In the genomic region with DNA sequence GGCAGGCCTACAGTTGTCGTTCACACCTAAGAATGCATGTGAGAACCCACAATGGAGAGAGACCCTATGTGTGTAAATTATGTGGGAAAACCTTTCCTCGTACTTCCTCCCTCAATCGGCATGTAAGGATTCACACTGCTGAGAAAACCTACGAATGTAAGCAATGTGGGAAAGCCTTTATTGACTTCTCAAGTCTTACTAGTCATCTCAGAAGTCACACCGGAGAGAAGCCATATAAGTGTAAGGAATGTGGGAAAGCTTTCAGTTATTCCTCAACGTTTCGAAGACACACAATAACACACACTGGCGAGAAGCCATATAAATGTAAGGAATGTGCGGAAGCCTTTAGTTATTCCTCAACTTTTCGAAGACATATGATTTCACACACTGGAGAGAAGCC, we compare ENCODE assay signal across 2 cellular contexts.
A peak's percentile ranks its signal among the peaks of the same experiment; 100 is the strongest.
TF ChIP-seq lines count a peak whose summit lies in the region.

No MANE protein-coding gene starts in this region.

TF ChIP-seq in liver, 16 proteins besides CTCF, POLR2A, EP300 and RAD21:
- TF ChIP-seq YY1 (IDR thresholded peaks at IDR 0.05): no peak
- no peak for TF ChIP-seq FOXA1 (IDR thresholded peaks at IDR 0.05)
- TF ChIP-seq, protein P1, sequence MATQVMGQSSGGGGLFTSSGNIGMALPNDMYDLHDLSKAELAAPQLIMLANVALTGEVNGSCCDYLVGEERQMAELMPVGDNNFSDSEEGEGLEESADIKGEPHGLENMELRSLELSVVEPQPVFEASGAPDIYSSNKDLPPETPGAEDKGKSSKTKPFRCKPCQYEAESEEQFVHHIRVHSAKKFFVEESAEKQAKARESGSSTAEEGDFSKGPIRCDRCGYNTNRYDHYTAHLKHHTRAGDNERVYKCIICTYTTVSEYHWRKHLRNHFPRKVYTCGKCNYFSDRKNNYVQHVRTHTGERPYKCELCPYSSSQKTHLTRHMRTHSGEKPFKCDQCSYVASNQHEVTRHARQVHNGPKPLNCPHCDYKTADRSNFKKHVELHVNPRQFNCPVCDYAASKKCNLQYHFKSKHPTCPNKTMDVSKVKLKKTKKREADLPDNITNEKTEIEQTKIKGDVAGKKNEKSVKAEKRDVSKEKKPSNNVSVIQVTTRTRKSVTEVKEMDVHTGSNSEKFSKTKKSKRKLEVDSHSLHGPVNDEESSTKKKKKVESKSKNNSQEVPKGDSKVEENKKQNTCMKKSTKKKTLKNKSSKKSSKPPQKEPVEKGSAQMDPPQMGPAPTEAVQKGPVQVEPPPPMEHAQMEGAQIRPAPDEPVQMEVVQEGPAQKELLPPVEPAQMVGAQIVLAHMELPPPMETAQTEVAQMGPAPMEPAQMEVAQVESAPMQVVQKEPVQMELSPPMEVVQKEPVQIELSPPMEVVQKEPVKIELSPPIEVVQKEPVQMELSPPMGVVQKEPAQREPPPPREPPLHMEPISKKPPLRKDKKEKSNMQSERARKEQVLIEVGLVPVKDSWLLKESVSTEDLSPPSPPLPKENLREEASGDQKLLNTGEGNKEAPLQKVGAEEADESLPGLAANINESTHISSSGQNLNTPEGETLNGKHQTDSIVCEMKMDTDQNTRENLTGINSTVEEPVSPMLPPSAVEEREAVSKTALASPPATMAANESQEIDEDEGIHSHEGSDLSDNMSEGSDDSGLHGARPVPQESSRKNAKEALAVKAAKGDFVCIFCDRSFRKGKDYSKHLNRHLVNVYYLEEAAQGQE (IDR thresholded peaks at IDR 0.05): no peak
- TF ChIP-seq, protein P2, sequence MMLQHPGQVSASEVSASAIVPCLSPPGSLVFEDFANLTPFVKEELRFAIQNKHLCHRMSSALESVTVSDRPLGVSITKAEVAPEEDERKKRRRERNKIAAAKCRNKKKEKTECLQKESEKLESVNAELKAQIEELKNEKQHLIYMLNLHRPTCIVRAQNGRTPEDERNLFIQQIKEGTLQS (IDR thresholded peaks at IDR 0.05): no peak
- TF ChIP-seq HNF4G (IDR thresholded peaks at IDR 0.05): no peak
- TF ChIP-seq, protein P3, sequence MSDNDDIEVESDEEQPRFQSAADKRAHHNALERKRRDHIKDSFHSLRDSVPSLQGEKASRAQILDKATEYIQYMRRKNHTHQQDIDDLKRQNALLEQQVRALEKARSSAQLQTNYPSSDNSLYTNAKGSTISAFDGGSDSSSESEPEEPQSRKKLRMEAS (IDR thresholded peaks at IDR 0.05): no peak
- no peak for TF ChIP-seq SP1 (IDR thresholded peaks at IDR 0.05)
- TF ChIP-seq HNF4A (conservative IDR thresholded peaks at IDR 0.05): no peak
- TF ChIP-seq EGR1 (IDR thresholded peaks at IDR 0.05; ENCODE audit: low read depth in 2 of 2): no peak
- TF ChIP-seq JUND (IDR thresholded peaks at IDR 0.05): no peak
- TF ChIP-seq NR2F2 (IDR thresholded peaks at IDR 0.05): no peak
- TF ChIP-seq, protein P4, sequence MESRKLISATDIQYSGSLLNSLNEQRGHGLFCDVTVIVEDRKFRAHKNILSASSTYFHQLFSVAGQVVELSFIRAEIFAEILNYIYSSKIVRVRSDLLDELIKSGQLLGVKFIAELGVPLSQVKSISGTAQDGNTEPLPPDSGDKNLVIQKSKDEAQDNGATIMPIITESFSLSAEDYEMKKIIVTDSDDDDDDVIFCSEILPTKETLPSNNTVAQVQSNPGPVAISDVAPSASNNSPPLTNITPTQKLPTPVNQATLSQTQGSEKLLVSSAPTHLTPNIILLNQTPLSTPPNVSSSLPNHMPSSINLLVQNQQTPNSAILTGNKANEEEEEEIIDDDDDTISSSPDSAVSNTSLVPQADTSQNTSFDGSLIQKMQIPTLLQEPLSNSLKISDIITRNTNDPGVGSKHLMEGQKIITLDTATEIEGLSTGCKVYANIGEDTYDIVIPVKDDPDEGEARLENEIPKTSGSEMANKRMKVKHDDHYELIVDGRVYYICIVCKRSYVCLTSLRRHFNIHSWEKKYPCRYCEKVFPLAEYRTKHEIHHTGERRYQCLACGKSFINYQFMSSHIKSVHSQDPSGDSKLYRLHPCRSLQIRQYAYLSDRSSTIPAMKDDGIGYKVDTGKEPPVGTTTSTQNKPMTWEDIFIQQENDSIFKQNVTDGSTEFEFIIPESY (IDR thresholded peaks at IDR 0.05): no peak

TF ChIP-seq in GM12878, 131 proteins besides CTCF, POLR2A, EP300 and RAD21:
- TF ChIP-seq, protein P5, sequence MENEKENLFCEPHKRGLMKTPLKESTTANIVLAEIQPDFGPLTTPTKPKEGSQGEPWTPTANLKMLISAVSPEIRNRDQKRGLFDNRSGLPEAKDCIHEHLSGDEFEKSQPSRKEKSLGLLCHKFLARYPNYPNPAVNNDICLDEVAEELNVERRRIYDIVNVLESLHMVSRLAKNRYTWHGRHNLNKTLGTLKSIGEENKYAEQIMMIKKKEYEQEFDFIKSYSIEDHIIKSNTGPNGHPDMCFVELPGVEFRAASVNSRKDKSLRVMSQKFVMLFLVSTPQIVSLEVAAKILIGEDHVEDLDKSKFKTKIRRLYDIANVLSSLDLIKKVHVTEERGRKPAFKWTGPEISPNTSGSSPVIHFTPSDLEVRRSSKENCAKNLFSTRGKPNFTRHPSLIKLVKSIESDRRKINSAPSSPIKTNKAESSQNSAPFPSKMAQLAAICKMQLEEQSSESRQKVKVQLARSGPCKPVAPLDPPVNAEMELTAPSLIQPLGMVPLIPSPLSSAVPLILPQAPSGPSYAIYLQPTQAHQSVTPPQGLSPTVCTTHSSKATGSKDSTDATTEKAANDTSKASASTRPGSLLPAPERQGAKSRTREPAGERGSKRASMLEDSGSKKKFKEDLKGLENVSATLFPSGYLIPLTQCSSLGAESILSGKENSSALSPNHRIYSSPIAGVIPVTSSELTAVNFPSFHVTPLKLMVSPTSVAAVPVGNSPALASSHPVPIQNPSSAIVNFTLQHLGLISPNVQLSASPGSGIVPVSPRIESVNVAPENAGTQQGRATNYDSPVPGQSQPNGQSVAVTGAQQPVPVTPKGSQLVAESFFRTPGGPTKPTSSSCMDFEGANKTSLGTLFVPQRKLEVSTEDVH (IDR thresholded peaks at IDR 0.05; ENCODE audit: low read depth, partially characterized antibody): no peak
- TF ChIP-seq SMAD1 (IDR thresholded peaks at IDR 0.05; ENCODE audit: low read depth, partially characterized antibody) (no peak), NKRF (conservative IDR thresholded peaks at IDR 0.05) (no peak), PKNOX1 (IDR thresholded peaks at IDR 0.05) (no peak), CBX5 (IDR thresholded peaks at IDR 0.05; ENCODE audit: low read depth) (0 out of 2 replicates have a peak, but pooled peaks have one; percentile 24)
- TF ChIP-seq, protein P6, sequence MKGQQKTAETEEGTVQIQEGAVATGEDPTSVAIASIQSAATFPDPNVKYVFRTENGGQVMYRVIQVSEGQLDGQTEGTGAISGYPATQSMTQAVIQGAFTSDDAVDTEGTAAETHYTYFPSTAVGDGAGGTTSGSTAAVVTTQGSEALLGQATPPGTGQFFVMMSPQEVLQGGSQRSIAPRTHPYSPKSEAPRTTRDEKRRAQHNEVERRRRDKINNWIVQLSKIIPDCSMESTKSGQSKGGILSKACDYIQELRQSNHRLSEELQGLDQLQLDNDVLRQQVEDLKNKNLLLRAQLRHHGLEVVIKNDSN (IDR thresholded peaks at IDR 0.05; ENCODE audit: borderline replicate concordance, extremely low read length, insufficient read depth, low read depth, low read length): no peak
